9 cellular contexts compared by ENCODE assay signal in the genomic region with DNA sequence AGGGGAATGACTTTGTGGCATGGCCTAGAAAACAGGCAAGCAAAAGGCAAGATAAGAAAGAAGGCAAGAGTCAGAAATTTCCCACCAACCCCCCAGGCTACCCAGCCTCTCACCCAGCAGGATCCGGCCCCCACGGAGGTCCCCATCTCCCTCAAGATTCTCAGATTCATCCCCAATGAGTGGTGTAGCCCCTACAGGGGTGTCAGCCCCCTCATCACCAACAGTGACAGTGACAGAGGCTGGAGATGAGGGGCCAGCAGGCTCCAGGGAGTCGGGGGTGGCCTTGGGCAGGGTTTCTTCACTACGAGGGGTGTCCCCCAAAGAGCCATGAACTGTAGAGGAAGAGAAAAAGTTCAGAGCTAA. TPM values are rescaled to one million over a fixed set of nuclear protein-coding genes. Genes with fewer than 3 reads are reported as not detected.
DNase-seq lines count a peak whose midpoint lies in the region; ATAC-seq and TF ChIP-seq lines count a peak whose summit lies in the region.
"Had no signal": no experiment of that assay in that cellular context is flagged by ENCODE, and none has a peak within 500 bp of the region (broad histone marks: within the 10 kb centered on the region; RNA-seq: fewer than 3 reads in every experiment).

No MANE protein-coding gene starts in this region.

- no peak for ATAC-seq in naive B cell (ENCODE audit: low read depth in 2 of 2)
- ATAC-seq in HG02981 (IDR thresholded peaks at IDR 0.05; ENCODE audit: unreplicated experiment): no peak

- H3K27ac Mint-ChIP-seq in chondrocyte (ENCODE audit: unreplicated experiment) (peak overlapping the region; percentile 57), naive B cell (peak overlapping the region; percentile 87 to 95 (median 92))

- in situ Hi-C loops in KBM-7 (cut with MboI; ENCODE audit: low pct_unique_long_range_greater_than_20kb, low sequenced_read_pairs): no loop called here

- peak overlapping the region; percentile 90 for H3K4me3 ChIP-seq in ACC112 (ENCODE audit: low read depth, low read length)
- peak overlapping the region; percentile 95 for H3K4me3 ChIP-seq in Jurkat, Clone E6-1 (ENCODE audit: low read length)

- H3K27me3 ChIP-seq in ACC112 (ENCODE audit: insufficient read depth, low read length): no peaks in the 10 kb centered on the region

- peaks cover 6% of the 10 kb centered on the region for H3K36me3 Mint-ChIP-seq in chondrocyte (ENCODE audit: low read depth)
- H3K36me3 Mint-ChIP-seq in naive B cell: peaks cover 0 to 5% of the 10 kb centered on the region in 2 donors

- H3K79me2 ChIP-seq in ACC112 (ENCODE audit: control insufficient read depth, insufficient read depth, low read length, unreplicated experiment): peaks cover 5% of the 10 kb centered on the region

- H3K27ac ChIP-seq in ACC112 (ENCODE audit: low read depth, low read length): no peak overlapping the region

- no peak for TF ChIP-seq CTCF in chondrocyte (IDR thresholded peaks at IDR 0.05)

- H3K36me3 ChIP-seq in ACC112 (ENCODE audit: insufficient read depth, low read length): peaks cover 11% of the 10 kb centered on the region; the same call in 1 of the 2 replicates

- H3K4me3 Mint-ChIP-seq in chondrocyte (ENCODE audit: unreplicated experiment) (peak overlapping the region; percentile 70), naive B cell (peak overlapping the region; percentile 82 to 93 (median 86))

- peak overlapping the region; percentile 8 for H2AFZ ChIP-seq in ACC112 (ENCODE audit: low read length, unreplicated experiment)

- H3K9me3 Mint-ChIP-seq in chondrocyte (ENCODE audit: low read depth) (no peaks in the 10 kb centered on the region), naive B cell (no peaks in the 10 kb centered on the region)

- DNase-seq in Jurkat, Clone E6-1 (ENCODE audit: low read depth, low spot score): no peak
- no peak for DNase-seq in chondrocyte (ENCODE audit: low spot score)
- DNase-seq in naive B cell: no peak
- DNase-seq in Kasumi-1 (lab: John Stamatoyannopoulos, UW): no peak
- no peak for DNase-seq in KBM-7
- no peak for DNase-seq in H4 (ENCODE audit: low spot score)

- peaks cover 16% of the 10 kb centered on the region for H3K4me1 ChIP-seq in ACC112 (ENCODE audit: control insufficient read depth, insufficient read depth, low read length, unreplicated experiment)

- H3K27me3 Mint-ChIP-seq in chondrocyte (ENCODE audit: low read depth) (no peaks in the 10 kb centered on the region), naive B cell (no peaks in the 10 kb centered on the region)

- peaks cover 26% of the 10 kb centered on the region for H3K4me1 Mint-ChIP-seq in chondrocyte (ENCODE audit: low read depth)
- H3K4me1 Mint-ChIP-seq in naive B cell: peaks cover 25 to 35% (median 29%) of the 10 kb centered on the region in 3 donors

RNA-seq across cellular contexts. Expression of a gene that starts 1.0 kb away (rescaled TPM):
- polyA plus RNA-seq in Jurkat, Clone E6-1 (2012; ENCODE audit: insufficient read depth, insufficient read length): 72.2 TPM
- 37.7 to 53.0 TPM (median 40.0 TPM) in 3 replicates for total RNA-seq in chondrocyte
- polyA plus RNA-seq in naive B cell (ENCODE audit: low read depth in 6 of 6): 10 to 100 TPM; 29.9 to 50.7 (median 35.9) TPM
- 44.6 and 49.6 TPM in 2 replicates for total RNA-seq in H4 (2014; rRNA removed; shearing (Covaris generic))

RNA-seq across cellular contexts. Expression of a gene that starts 5.4 kb away (rescaled TPM):
- polyA plus RNA-seq in Jurkat, Clone E6-1 (2012; ENCODE audit: insufficient read depth, insufficient read length): 7.1 TPM
- total RNA-seq in chondrocyte: 6.3 to 7.6 TPM (median 6.7 TPM) in 3 replicates
- polyA plus RNA-seq in naive B cell (ENCODE audit: low read depth in 6 of 6): under 1 TPM in 1 of 6 donors, not detected in 5; 0.20 TPM
- total RNA-seq in H4 (2014; rRNA removed; shearing (Covaris generic)): 0.62 and 0.70 TPM in 2 replicates

RNA-seq across cellular contexts. Expression of a gene that starts 17.7 kb away (rescaled TPM):
- not detected for polyA plus RNA-seq in Jurkat, Clone E6-1 (2012; ENCODE audit: insufficient read depth, insufficient read length)
- total RNA-seq in chondrocyte: not detected in 3 replicates
- not detected for polyA plus RNA-seq in naive B cell (ENCODE audit: low read depth in 6 of 6)
- not detected in 2 replicates for total RNA-seq in H4 (2014; rRNA removed; shearing (Covaris generic))

RNA-seq across cellular contexts. Expression of a gene that starts 31.0 kb away (rescaled TPM):
- not detected for polyA plus RNA-seq in Jurkat, Clone E6-1 (2012; ENCODE audit: insufficient read depth, insufficient read length)
- total RNA-seq in chondrocyte: 0.52 to 1.5 TPM (median 0.56 TPM) in 3 replicates
- polyA plus RNA-seq in naive B cell (ENCODE audit: low read depth in 6 of 6): under 1 TPM in 1 of 6 donors, not detected in 5; 0.31 TPM
- 0.75 TPM in 1 of 2 replicates, not detected in the other for total RNA-seq in H4 (2014; rRNA removed; shearing (Covaris generic))
- total RNA-seq: dermis microvascular lymphatic vessel endothelial cell had no signal

RNA-seq across cellular contexts. Expression of a gene that starts 33.9 kb away (rescaled TPM):
- polyA plus RNA-seq in Jurkat, Clone E6-1 (2012; ENCODE audit: insufficient read depth, insufficient read length): 18.6 TPM
- 63.8 to 67.5 TPM (median 64.2 TPM) in 3 replicates for total RNA-seq in chondrocyte
- polyA plus RNA-seq in naive B cell (ENCODE audit: low read depth in 6 of 6): 10 to 100 TPM; 10.9 to 19.5 (median 18.2) TPM
- 91.5 and 101 TPM in 2 replicates for total RNA-seq in H4 (2014; rRNA removed; shearing (Covaris generic))
